ENCODE assay signal across 22 cellular contexts in the genomic region with DNA sequence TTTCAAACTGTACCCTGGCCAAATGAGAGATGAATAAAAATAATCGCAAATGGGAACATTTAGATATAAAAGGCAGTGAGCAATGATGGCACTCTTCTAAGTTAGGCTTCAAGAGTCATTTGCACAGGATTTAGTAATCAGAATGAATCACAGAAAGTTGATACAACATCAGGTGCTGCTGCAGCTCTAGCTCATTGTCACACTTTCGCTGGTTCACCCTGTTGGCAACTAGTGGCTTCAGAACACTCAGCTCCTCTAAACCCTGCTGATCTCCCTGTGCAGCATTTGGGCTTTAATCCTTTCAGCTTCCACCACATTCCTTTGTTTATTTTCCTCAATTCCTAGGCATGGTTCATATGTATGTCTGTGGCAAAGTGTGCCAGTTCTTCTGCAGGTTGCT.
"Had no signal": no experiment of that assay in that cellular context is flagged by ENCODE, and none has a peak within 500 bp of the region (broad histone marks: within the 10 kb centered on the region; RNA-seq: fewer than 3 reads in every experiment).

No MANE protein-coding gene starts in this region.

- H3K9me3 ChIP-seq: gastroesophageal sphincter, suprapubic skin, tibial nerve had no signal

- H3K4me1 ChIP-seq: gastroesophageal sphincter, stomach, suprapubic skin, tibial nerve had no signal

- ATAC-seq: gastroesophageal sphincter; left cardiac atrium; sciatic nerve; stimulated activated effector memory CD8-positive, alpha-beta T cell treated with anti-CD3 and anti-CD28 coated beads, Interleukin-12 subunit alpha, Interleukin-12 subunit beta, amount 100 ng/mL, for 72 hours had no signal

- H3K4me3 Mint-ChIP-seq: activated CD4-positive, alpha-beta memory T cell treated with anti-CD3 and anti-CD28 coated beads for 36 hours; activated naive CD4-positive, alpha-beta T cell treated with anti-CD3 and anti-CD28 coated beads, Interleukin-2, amount 10 ng/mL, durations not matched to agents 7 days and 5 days; endodermal cell; nephron; stimulated activated effector memory CD8-positive, alpha-beta T cell treated with anti-CD3 and anti-CD28 coated beads, Interleukin-12 subunit alpha, Interleukin-12 subunit beta, amount 100 ng/mL, for 72 hours had no signal

- H3K4me1 Mint-ChIP-seq: activated naive CD4-positive, alpha-beta T cell treated with anti-CD3 and anti-CD28 coated beads, Interleukin-2, amount 10 ng/mL, durations not matched to agents 7 days and 5 days; nephron; stimulated activated effector memory CD8-positive, alpha-beta T cell treated with anti-CD3 and anti-CD28 coated beads, Interleukin-12 subunit alpha, Interleukin-12 subunit beta, amount 100 ng/mL, for 72 hours had no signal

- H3K27ac Mint-ChIP-seq: activated CD4-positive, alpha-beta memory T cell treated with anti-CD3 and anti-CD28 coated beads for 36 hours; activated naive CD4-positive, alpha-beta T cell treated with anti-CD3 and anti-CD28 coated beads, Interleukin-2, amount 10 ng/mL, durations not matched to agents 7 days and 5 days; endodermal cell; nephron; stimulated activated effector memory CD8-positive, alpha-beta T cell treated with anti-CD3 and anti-CD28 coated beads, Interleukin-12 subunit alpha, Interleukin-12 subunit beta, amount 100 ng/mL, for 72 hours had no signal

- DNase-seq: activated CD4-positive, alpha-beta memory T cell treated with anti-CD3 and anti-CD28 coated beads for 36 hours; activated CD4-positive, alpha-beta T cell treated with anti-CD3 and anti-CD28 coated beads for 4 hours; activated CD4-positive, CD25-positive, alpha-beta regulatory T cell; activated naive CD4-positive, alpha-beta T cell treated with anti-CD3 and anti-CD28 coated beads, Interleukin-2, amount 10 ng/mL, durations not matched to agents 7 days and 5 days; activated T-cell treated with anti-CD3 and anti-CD28 coated beads, Interleukin-2, amount 50 U/mL, for 48 hours; cortex of kidney; endodermal cell; head of caudate nucleus; hypothalamus; left cardiac atrium; mesenchymal stem cell; nucleus accumbens; small intestine; stimulated activated CD4-positive, alpha-beta T cell treated with anti-CD3 and anti-CD28 coated beads, Interleukin-2, amount 100 ng/mL, for 24 hours; stomach had no signal

- H3K9me3 Mint-ChIP-seq: nephron had no signal

- H3K27me3 ChIP-seq: cardiac muscle cell, gastroesophageal sphincter, stomach, suprapubic skin, tibial nerve had no signal

- H3K4me3 ChIP-seq: cardiac muscle cell, gastroesophageal sphincter, stomach, suprapubic skin, tibial nerve had no signal

- H3K36me3 ChIP-seq: cardiac muscle cell, gastroesophageal sphincter, stomach, suprapubic skin, tibial nerve had no signal

- H3K36me3 Mint-ChIP-seq: activated CD4-positive, alpha-beta memory T cell treated with anti-CD3 and anti-CD28 coated beads for 36 hours; activated naive CD4-positive, alpha-beta T cell treated with anti-CD3 and anti-CD28 coated beads, Interleukin-2, amount 10 ng/mL, durations not matched to agents 7 days and 5 days; stimulated activated effector memory CD8-positive, alpha-beta T cell treated with anti-CD3 and anti-CD28 coated beads, Interleukin-12 subunit alpha, Interleukin-12 subunit beta, amount 100 ng/mL, for 72 hours had no signal

- H3K27ac ChIP-seq: cardiac muscle cell, gastroesophageal sphincter, stomach, suprapubic skin, tibial nerve had no signal

- H3K27me3 Mint-ChIP-seq: activated CD4-positive, alpha-beta memory T cell treated with anti-CD3 and anti-CD28 coated beads for 36 hours; activated naive CD4-positive, alpha-beta T cell treated with anti-CD3 and anti-CD28 coated beads, Interleukin-2, amount 10 ng/mL, durations not matched to agents 7 days and 5 days had no signal
